ENCODE assay signal across 13 cellular contexts in the genomic region with DNA sequence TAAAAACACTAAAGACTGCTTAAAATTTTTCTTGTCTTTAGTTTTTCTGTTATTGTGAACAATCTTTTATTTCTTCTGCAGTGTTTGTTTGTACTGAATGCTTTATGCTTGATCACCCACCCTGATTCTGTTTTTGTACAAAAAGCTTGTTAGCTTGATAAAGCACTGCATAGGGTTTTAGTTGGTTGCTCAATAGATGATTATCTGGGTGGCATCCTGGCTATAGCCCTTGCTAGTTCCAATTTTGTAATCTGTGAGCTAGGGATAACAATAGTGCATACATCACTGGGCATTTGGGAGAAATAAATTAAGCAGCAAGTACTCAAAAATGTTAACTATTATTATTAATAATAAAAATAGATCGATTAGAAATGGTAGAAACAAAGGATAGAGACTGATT.
DNase-seq lines count a peak whose midpoint lies in the region; ATAC-seq and TF ChIP-seq lines count a peak whose summit lies in the region.
"Had no signal": no experiment of that assay in that cellular context is flagged by ENCODE, and none has a peak within 500 bp of the region (broad histone marks: within the 10 kb centered on the region; RNA-seq: fewer than 3 reads in every experiment).

No MANE protein-coding gene starts in this region.

- H3K79me2 ChIP-seq in neural progenitor cell (ENCODE audit: low read depth) = no peaks in the 10 kb centered on the region

- H3K27ac ChIP-seq in neural progenitor cell = no peak overlapping the region

- ATAC-seq in naive thymus-derived CD8-positive, alpha-beta T cell = no peak

- POLR2A ChIA-PET in naive thymus-derived CD8-positive, alpha-beta T cell (lab: Charles Lee) = no interaction called here

- TF ChIP-seq CTCF in BE2C (IDR thresholded peaks at IDR 0.05; ENCODE audit: low read depth, low read length) = no peak
- TF ChIP-seq CTCF in neural progenitor cell (IDR thresholded peaks at IDR 0.05) = no peak

- H3K4me2 ChIP-seq in neural progenitor cell = no peak overlapping the region

- DNase-seq in NCI-H748 (lab: John Stamatoyannopoulos, UW; ENCODE audit: unreplicated experiment) (peak; percentile 5), NCI-H748 treated with DMSO at 0.1 percent for 48 hours (lab: John Stamatoyannopoulos, UW) (no peak), BE2C (no peak), OCI-M1 (lab: John Stamatoyannopoulos, UW) (peak; percentile 46), neural progenitor cell (ENCODE audit: low spot score) (no peak), DMS79 (lab: John Stamatoyannopoulos, UW) (no peak)
- no peak for DNase-seq in naive thymus-derived CD8-positive, alpha-beta T cell
- DNase-seq: Calu3; CD4-positive, alpha-beta T cell; GOT3; H9 had no signal

- H3K36me3 ChIP-seq in BE2C (no peaks in the 10 kb centered on the region), neural progenitor cell (no peaks in the 10 kb centered on the region)

- no peak overlapping the region for H3K9ac ChIP-seq in neural progenitor cell

- no peaks in the 10 kb centered on the region for H3K36me3 Mint-ChIP-seq in neural progenitor cell
- H3K36me3 Mint-ChIP-seq in naive thymus-derived CD8-positive, alpha-beta T cell = no peaks in the 10 kb centered on the region
- H3K36me3 Mint-ChIP-seq: IgD-negative memory B cell had no signal

- no peaks in the 10 kb centered on the region for H4K20me1 ChIP-seq in neural progenitor cell (ENCODE audit: low read depth)

- no peaks in the 10 kb centered on the region for H3K4me1 Mint-ChIP-seq in neural progenitor cell
- H3K4me1 Mint-ChIP-seq in naive thymus-derived CD8-positive, alpha-beta T cell = peaks cover 0 to 9% (median 4%) of the 10 kb centered on the region in 4 donors
- H3K4me1 Mint-ChIP-seq: H9 had no signal

- H3K27me3 ChIP-seq in BE2C = no peaks in the 10 kb centered on the region
- H3K27me3 ChIP-seq in neural progenitor cell = no peaks in the 10 kb centered on the region

- no peak overlapping the region for H3K4me3 Mint-ChIP-seq in neural progenitor cell
- no peak overlapping the region for H3K4me3 Mint-ChIP-seq in naive thymus-derived CD8-positive, alpha-beta T cell
- H3K4me3 Mint-ChIP-seq: CD4-positive, alpha-beta T cell; H9; IgD-negative memory B cell had no signal

- H3K9me3 Mint-ChIP-seq in neural progenitor cell = no peaks in the 10 kb centered on the region
- H3K9me3 Mint-ChIP-seq in naive thymus-derived CD8-positive, alpha-beta T cell = no peaks in the 10 kb centered on the region
- H3K9me3 Mint-ChIP-seq: CD4-positive, alpha-beta T cell; H9; IgD-negative memory B cell had no signal

- H3K27me3 Mint-ChIP-seq in neural progenitor cell (ENCODE audit: insufficient read depth, low read depth) = no peaks in the 10 kb centered on the region
- H3K27me3 Mint-ChIP-seq in naive thymus-derived CD8-positive, alpha-beta T cell = peaks cover 6 to 18% (median 12%) of the 10 kb centered on the region in 5 donors

- H2AFZ ChIP-seq in neural progenitor cell (replicated peaks) = peak overlapping the region; percentile 66

- no peak overlapping the region for H3K27ac Mint-ChIP-seq in neural progenitor cell
- H3K27ac Mint-ChIP-seq in naive thymus-derived CD8-positive, alpha-beta T cell = no peak overlapping the region
- H3K27ac Mint-ChIP-seq: CD4-positive, alpha-beta T cell; H9; IgD-negative memory B cell had no signal

- H3K4me1 ChIP-seq in BE2C (0 out of 2 replicates have a peak, but pooled peaks cover 2% of the 10 kb centered on the region), neural progenitor cell (peaks cover 8% of the 10 kb centered on the region)

- no peaks in the 10 kb centered on the region for H3F3A ChIP-seq in neural progenitor cell (ENCODE audit: low read depth)

- no peaks in the 10 kb centered on the region for H3K9me3 ChIP-seq in BE2C
- no peaks in the 10 kb centered on the region for H3K9me3 ChIP-seq in neural progenitor cell (ENCODE audit: low read depth)

- 0 out of 2 replicates have a peak overlapping the region, but pooled peaks have one; percentile 0 for H3K4me3 ChIP-seq in BE2C (ENCODE audit: low read depth, low read length)
- no peak overlapping the region for H3K4me3 ChIP-seq in neural progenitor cell
- H3K4me3 ChIP-seq: GM12878 had no signal

Comparison
In these comparisons a context has a peak if more than half of its experiments do, and no peak if none do; other contexts are left out.
1. DNase-seq: peak in NCI-H748 (single experiment) and OCI-M1 (single experiment); none in NCI-H748 treated with DMSO at 0.1 percent for 48 hours (single experiment), BE2C (single experiment), neural progenitor cell (single experiment), DMS79 (single experiment) and naive thymus-derived CD8-positive, alpha-beta T cell (0 of 10).